ENCODE assay signal across 19 cellular contexts in the genomic region with DNA sequence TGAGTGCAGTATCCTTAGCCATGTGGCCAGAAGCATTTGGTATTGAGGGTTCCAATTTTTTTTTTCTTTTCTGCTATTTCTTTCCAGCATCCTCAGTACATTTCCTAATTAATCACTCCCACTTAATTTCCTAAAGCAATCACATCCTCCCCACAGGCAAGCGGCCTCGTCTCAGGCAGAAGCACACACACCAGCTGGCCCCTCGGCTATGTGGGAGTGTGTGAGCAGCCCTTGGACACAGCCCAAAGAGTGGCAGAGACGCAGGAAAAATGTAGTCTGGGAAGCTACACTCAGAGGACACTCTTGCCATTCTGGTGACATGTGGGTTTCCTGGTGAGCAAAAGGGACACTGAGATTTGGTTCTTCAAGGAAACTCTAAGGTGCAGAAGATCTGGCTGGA. TPM values are rescaled to one million over a fixed set of nuclear protein-coding genes. Genes with fewer than 3 reads are reported as not detected.
DNase-seq lines count a peak whose midpoint lies in the region; ATAC-seq lines count a peak whose summit lies in the region.
"Had no signal": no experiment of that assay in that cellular context is flagged by ENCODE, and none has a peak within 500 bp of the region (broad histone marks: within the 10 kb centered on the region; RNA-seq: fewer than 3 reads in every experiment).

No MANE protein-coding gene starts in this region.

- ATAC-seq in GM18520 (IDR thresholded peaks at IDR 0.05; ENCODE audit: unreplicated experiment) (no peak), HG03135 (IDR thresholded peaks at IDR 0.05; ENCODE audit: unreplicated experiment) (no peak), HG02588 (IDR thresholded peaks at IDR 0.05; ENCODE audit: unreplicated experiment) (no peak), HG03196 (IDR thresholded peaks at IDR 0.05; ENCODE audit: unreplicated experiment) (no peak)

- DNase-seq in Ammon's horn (ENCODE audit: low spot score) (peak; percentile 73), NCI-H2171 treated with DMSO at 0.1 percent for 48 hours (lab: John Stamatoyannopoulos, UW) (peak; percentile 65), cerebellum (ENCODE audit: low spot score) (peak; percentile 89), pons (ENCODE audit: low spot score) (peak; percentile 18)
- DNase-seq: CD4-positive, alpha-beta memory T cell; DND-41; GF-D8; GOT3; MV-4-11; NCI-H1436 treated with DMSO at 0.1 percent for 48 hours; NCI-H2107; PC-9; Right ventricle myocardium superior had no signal

RNA-seq across cellular contexts. Expression of a gene that starts 20.7 kb away (rescaled TPM):
- 7.3 TPM for total RNA-seq in cerebellum
- total RNA-seq: A673; B cell; CD4-positive, alpha-beta memory T cell; PC-9 had no signal

Comparison
In these comparisons a context has a peak if more than half of its experiments do, and no peak if none do; other contexts are left out.
1. DNase-seq: peak in every context shown above with its lines; median percentile 89 in cerebellum; 73 in Ammon's horn; 65 in NCI-H2171 treated with DMSO at 0.1 percent for 48 hours; 18 in pons.